11 cellular contexts compared by ENCODE assay signal in the genomic region with DNA sequence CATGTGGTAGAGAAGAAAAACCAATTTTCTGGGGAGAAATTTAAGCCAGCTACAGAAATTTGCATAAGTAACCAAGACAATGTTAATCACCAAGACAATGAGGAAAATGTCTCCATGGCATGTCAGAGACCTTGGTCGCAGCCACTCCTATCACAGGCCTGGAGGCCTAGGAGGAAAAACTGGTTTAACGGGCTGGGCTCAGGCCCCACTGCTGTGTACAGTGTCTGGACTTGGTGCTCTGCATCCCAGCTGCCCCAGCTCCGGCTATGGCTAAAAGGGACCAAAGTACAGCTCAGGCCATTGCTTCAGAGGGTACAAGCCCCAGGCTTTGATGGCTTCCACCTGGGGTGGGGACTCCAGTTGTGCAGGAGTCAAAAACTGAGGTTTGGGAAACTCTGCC.
"Had no signal": no experiment of that assay in that cellular context is flagged by ENCODE, and none has a peak within 500 bp of the region (broad histone marks: within the 10 kb centered on the region; RNA-seq: fewer than 3 reads in every experiment).

No MANE protein-coding gene starts in this region.

- H3K4me3 ChIP-seq: GM23338 had no signal

- ATAC-seq: GM23338, HepG2 had no signal

- DNase-seq: H9, HCEC 1CT, HFFc6, KBM-7 had no signal

- FAIRE-seq: H1, H54, HepG2, HTR-8/SVneo had no signal

- H3K27ac ChIP-seq: HL-60, KMS-11 had no signal
